In the genomic region with DNA sequence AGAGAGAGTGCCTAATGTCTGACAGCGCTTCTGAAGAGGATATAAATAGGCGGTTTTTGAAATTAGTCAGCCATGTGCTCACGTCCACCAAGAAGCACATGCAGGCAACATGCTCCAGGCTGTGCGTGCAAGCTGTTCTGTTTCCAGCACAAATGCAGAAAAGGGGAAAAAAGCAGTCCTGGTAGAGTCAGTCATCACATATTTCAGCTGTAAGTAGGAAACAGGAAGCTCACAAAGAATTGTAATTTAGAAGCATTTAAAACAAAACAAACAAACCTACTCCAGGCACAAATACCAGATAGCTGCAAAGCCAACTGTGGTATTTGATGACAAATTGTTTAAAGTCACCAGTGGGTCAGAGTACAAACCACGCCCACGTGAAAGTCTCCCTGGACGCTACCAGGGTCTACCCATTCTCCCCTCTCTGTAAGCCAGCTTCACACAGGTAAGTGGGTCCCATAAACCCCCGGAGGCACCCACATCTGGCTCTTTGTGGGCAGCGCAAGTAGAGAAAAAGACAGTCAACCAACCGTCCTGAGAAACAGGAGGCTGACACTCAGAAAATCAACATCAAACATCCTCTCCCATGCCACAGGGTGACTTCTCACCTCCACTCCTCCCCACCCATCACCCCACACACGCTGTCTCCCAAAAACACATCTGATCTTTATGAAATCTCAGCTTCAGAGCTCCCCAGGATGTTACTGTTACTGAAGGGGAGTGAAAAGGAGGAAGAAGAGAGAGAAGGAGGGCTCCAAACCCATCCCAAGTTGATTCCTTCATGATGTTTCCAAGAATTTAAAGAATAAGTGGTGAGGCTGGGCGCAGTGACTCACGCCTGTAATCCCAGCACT, we compare ENCODE assay signal across 8 cellular contexts.
A peak's percentile ranks its signal among the peaks of the same experiment; 100 is the strongest.
DNase-seq lines count a peak whose midpoint lies in the region; ATAC-seq lines count a peak whose summit lies in the region.

No MANE protein-coding gene starts in this region.

- H2BK12ac ChIP-seq in neuronal stem cell (ENCODE audit: low read length), result no peak overlapping the region

- no peaks in the 10 kb centered on the region for H3K27me3 Mint-ChIP-seq in stimulated activated naive CD8-positive, alpha-beta T cell treated with anti-CD3 and anti-CD28 coated beads, Interleukin-15, Interleukin-2, amounts not matched to agents 100 ng/mL and 50 ng/mL, for 24 hours

- peaks cover 68% of the 10 kb centered on the region for H3K36me3 Mint-ChIP-seq in stimulated activated naive CD8-positive, alpha-beta T cell treated with anti-CD3 and anti-CD28 coated beads, Interleukin-15, Interleukin-2, amounts not matched to agents 100 ng/mL and 50 ng/mL, for 24 hours (ENCODE audit: low read depth)

- H2BK15ac ChIP-seq in neuronal stem cell (ENCODE audit: low read length), result no peak overlapping the region

- peak; percentile 48 for ATAC-seq in GM19328 (IDR thresholded peaks at IDR 0.05; ENCODE audit: unreplicated experiment)

- H3K79me1 ChIP-seq in neuronal stem cell (ENCODE audit: low read depth, low read length), result peaks cover 4% of the 10 kb centered on the region

- H3K4me3 Mint-ChIP-seq in stimulated activated naive CD8-positive, alpha-beta T cell treated with anti-CD3 and anti-CD28 coated beads, Interleukin-15, Interleukin-2, amounts not matched to agents 100 ng/mL and 50 ng/mL, for 24 hours, result peak overlapping the region; percentile 78

- H3K4ac ChIP-seq in neuronal stem cell (ENCODE audit: low read length), result no peak overlapping the region

- H3K18ac ChIP-seq in neuronal stem cell (ENCODE audit: low read length), result no peak overlapping the region

- no peak overlapping the region for H2BK5ac ChIP-seq in neuronal stem cell (ENCODE audit: low read length)

- peaks cover 2 to 35% of the 10 kb centered on the region in 2 donors for H3K36me3 ChIP-seq in neuronal stem cell (replicated peaks in 1 of 2; ENCODE audit: control insufficient read depth in 2 of 2, insufficient read depth in 2 of 2, low read length in 2 of 2)

- H3K9ac ChIP-seq in neuronal stem cell (ENCODE audit: low read depth, low read length, poor library complexity), result no peak overlapping the region

- peaks cover 0 to 4% of the 10 kb centered on the region in 2 donors for H3K4me1 ChIP-seq in neuronal stem cell (ENCODE audit: control insufficient read depth in 2 of 2, insufficient read depth in 1 of 2, low read depth in 1 of 2, low read length in 2 of 2)

- no CpG with 5 or more reads among the region's 13 CpGs for WGBS in neuronal stem cell (ENCODE audit: extremely low coverage in 2 of 2, insufficient read length in 2 of 2, insufficient replicate concordance in 1 of 2), 2 donors

- DNase-seq in AG20443 (ENCODE audit: low spot score) (peak; percentile 90), HS-27A (ENCODE audit: low read depth) (peak; percentile 67), amniotic epithelial cell (ENCODE audit: low read depth) (peak; percentile 95), islet precursor cell (peak; percentile 61), neuronal stem cell (ENCODE audit: low spot score) (no peak), NCI-H524 treated with DMSO at 0.1 percent for 48 hours (lab: John Stamatoyannopoulos, UW) (no peak)

- no peak overlapping the region for H3K27ac ChIP-seq in neuronal stem cell (replicated peaks; ENCODE audit: low read length)

- H3K4me1 Mint-ChIP-seq in stimulated activated naive CD8-positive, alpha-beta T cell treated with anti-CD3 and anti-CD28 coated beads, Interleukin-15, Interleukin-2, amounts not matched to agents 100 ng/mL and 50 ng/mL, for 24 hours (ENCODE audit: low read depth), result peaks cover 92% of the 10 kb centered on the region

- H3K27ac Mint-ChIP-seq in stimulated activated naive CD8-positive, alpha-beta T cell treated with anti-CD3 and anti-CD28 coated beads, Interleukin-15, Interleukin-2, amounts not matched to agents 100 ng/mL and 50 ng/mL, for 24 hours, result peak overlapping the region; percentile 97

- H3K27me3 ChIP-seq in neuronal stem cell (ENCODE audit: control insufficient read depth in 3 of 3, insufficient read depth in 3 of 3, low read depth in 1 of 3, low read length in 3 of 3), result no peaks in the 10 kb centered on the region

- no peak overlapping the region for H3K23ac ChIP-seq in neuronal stem cell (ENCODE audit: low read depth, low read length, poor library complexity)

- no peaks in the 10 kb centered on the region for H3K9me3 ChIP-seq in neuronal stem cell (replicated peaks in 1 of 2; ENCODE audit: control insufficient read depth in 2 of 2, insufficient read depth in 1 of 2, low read depth in 1 of 2, low read length in 2 of 2)

- no peak overlapping the region for H4K8ac ChIP-seq in neuronal stem cell (ENCODE audit: low read depth, low read length)

- no peak overlapping the region for H2BK120ac ChIP-seq in neuronal stem cell (ENCODE audit: low read depth, low read length)

- no peak overlapping the region for H3K4me2 ChIP-seq in neuronal stem cell (ENCODE audit: insufficient read depth, low read length, poor library complexity, severe bottlenecking)

- H3K4me3 ChIP-seq in neuronal stem cell (ENCODE audit: low read length in 2 of 2), result no peak overlapping the region

- no peak overlapping the region for H4K91ac ChIP-seq in neuronal stem cell (ENCODE audit: low read depth, low read length, poor library complexity)

- H3K14ac ChIP-seq in neuronal stem cell (ENCODE audit: low read length), result no peak overlapping the region

- no peaks in the 10 kb centered on the region for H3K9me3 Mint-ChIP-seq in stimulated activated naive CD8-positive, alpha-beta T cell treated with anti-CD3 and anti-CD28 coated beads, Interleukin-15, Interleukin-2, amounts not matched to agents 100 ng/mL and 50 ng/mL, for 24 hours

- H2AK5ac ChIP-seq in neuronal stem cell (ENCODE audit: low read depth, low read length), result no peak overlapping the region

- no peak overlapping the region for H2AFZ ChIP-seq in neuronal stem cell (ENCODE audit: low read length)

Comparison
In these comparisons a context has a peak if more than half of its experiments do, and no peak if none do; other contexts are left out.
1. DNase-seq: peak in AG20443 (single experiment), HS-27A (single experiment), amniotic epithelial cell (single experiment) and islet precursor cell (single experiment); none in neuronal stem cell (single experiment) and NCI-H524 treated with DMSO at 0.1 percent for 48 hours (single experiment).